Comparison of ENCODE assay signal across 11 cellular contexts in the genomic region with DNA sequence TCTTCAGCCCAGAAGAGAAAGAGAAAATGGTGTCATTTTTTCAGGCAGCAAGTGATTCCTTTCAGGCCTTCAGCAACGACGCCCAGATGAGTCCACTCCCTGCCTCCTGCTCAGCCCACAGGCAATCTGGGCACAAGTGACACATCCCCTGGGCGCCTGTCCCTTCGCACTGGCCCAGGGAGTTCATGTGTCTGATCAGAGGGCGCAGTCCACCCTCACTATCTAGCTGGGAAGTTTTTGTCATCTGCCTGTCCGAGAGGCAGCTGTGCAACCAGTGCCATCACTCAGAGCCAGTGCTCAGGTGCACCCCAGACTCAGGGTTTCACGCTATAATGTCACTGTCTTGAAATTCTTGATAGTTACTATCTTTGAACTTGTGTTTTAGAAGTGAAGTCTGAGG. TPM values are rescaled to one million over a fixed set of nuclear protein-coding genes. Genes with fewer than 3 reads are reported as not detected.
DNase-seq lines count a peak whose midpoint lies in the region; ATAC-seq and TF ChIP-seq lines count a peak whose summit lies in the region.
"Had no signal": no experiment of that assay in that cellular context is flagged by ENCODE, and none has a peak within 500 bp of the region (broad histone marks: within the 10 kb centered on the region; RNA-seq: fewer than 3 reads in every experiment).

No MANE protein-coding gene starts in this region.

- H3K36me3 ChIP-seq in cardiac muscle cell (no peaks in the 10 kb centered on the region), aorta (ENCODE audit: control insufficient read depth in 1 of 2, insufficient read depth in 2 of 2, low read length in 1 of 2) (no peaks in the 10 kb centered on the region)

- H3K9me3 Mint-ChIP-seq in brain, result peaks cover 0 to 21% (median 16%) of the 10 kb centered on the region in 5 experiments
- H3K9me3 Mint-ChIP-seq in naive thymus-derived CD8-positive, alpha-beta T cell, result peaks cover 0 to 9% (median 2%) of the 10 kb centered on the region in 9 donors
- H3K9me3 Mint-ChIP-seq: activated naive CD4-positive, alpha-beta T cell treated with anti-CD3 and anti-CD28 coated beads, Interleukin-2, amount 50 U/mL, for 72 hours had no signal

- H3K27me3 ChIP-seq in cardiac muscle cell, result no peaks in the 10 kb centered on the region
- H3K27me3 ChIP-seq in aorta (ENCODE audit: control insufficient read depth in 1 of 2, insufficient read depth in 2 of 2, low read length in 1 of 2), result no peaks in the 10 kb centered on the region

- intact Hi-C loops in Right ventricle myocardium inferior (cut with DNase I), result no loop called here
- intact Hi-C loops in aorta (cut with DNase I), result loop anchor here in 1 of 2 donors (5.0 kb wide), 1 partner anchor 186 kb away; the partner anchor contains the start of gene CDKN1C

- H3K4me1 ChIP-seq in cardiac muscle cell (ENCODE audit: low read depth), result peaks cover 26% of the 10 kb centered on the region
- H3K4me1 ChIP-seq in aorta (ENCODE audit: control insufficient read depth in 1 of 2, insufficient read depth in 2 of 2, low read length in 2 of 2), result no peaks in the 10 kb centered on the region

- H3K9me3 ChIP-seq in cardiac muscle cell (ENCODE audit: low read depth) (no peaks in the 10 kb centered on the region), aorta (ENCODE audit: control insufficient read depth, low read length) (no peaks in the 10 kb centered on the region)

- H3K36me3 Mint-ChIP-seq in brain, result peaks cover 22% of the 10 kb centered on the region
- H3K36me3 Mint-ChIP-seq in naive thymus-derived CD8-positive, alpha-beta T cell, result peaks cover 5 to 16% (median 10%) of the 10 kb centered on the region in 3 donors

- peaks cover 65% of the 10 kb centered on the region for H3K27me3 Mint-ChIP-seq in brain
- H3K27me3 Mint-ChIP-seq in naive thymus-derived CD8-positive, alpha-beta T cell, result no peaks in the 10 kb centered on the region

- TF ChIP-seq CTCF in cardiac muscle cell (IDR thresholded peaks at IDR 0.05; ENCODE audit: low read depth, low read length) (no peak), brain (conservative IDR thresholded peaks at IDR 0.05) (no peak)

- peak overlapping the region; percentile 59 to 76 (median 72) for H3K4me3 Mint-ChIP-seq in brain
- H3K4me3 Mint-ChIP-seq in naive thymus-derived CD8-positive, alpha-beta T cell, result peak overlapping the region in 9 of 10 donors; percentile 33 to 81 (median 70)

- DNase-seq in cardiac muscle cell (ENCODE audit: low read depth in 1 of 2, low spot score in 1 of 2) (no peak), Right ventricle myocardium inferior (ENCODE audit: missing footprints) (no peak), aorta (peak; percentile 41 to 55), ureter (ENCODE audit: low spot score) (no peak)
- DNase-seq in naive thymus-derived CD8-positive, alpha-beta T cell, result peak in 1 of 10 donors; percentile 10
- DNase-seq: NK-92 treated with Interleukin-12 subunit alpha and Interleukin-12 subunit beta, amount 100 ng/mL, for 24 hours had no signal

- H3K4me3 ChIP-seq in cardiac muscle cell (no peak overlapping the region), aorta (ENCODE audit: low read length in 2 of 2) (no peak overlapping the region)

- H3K27ac Mint-ChIP-seq in brain, result peak overlapping the region in 4 of 5 experiments; percentile 84 to 97 (median 90)
- H3K27ac Mint-ChIP-seq in naive thymus-derived CD8-positive, alpha-beta T cell, result peak overlapping the region in 2 of 10 donors; percentile 50 to 63

- peak overlapping the region; percentile 93 for H3K27ac ChIP-seq in cardiac muscle cell
- H3K27ac ChIP-seq in aorta (ENCODE audit: low read depth in 1 of 2, low read length in 2 of 2), result no peak overlapping the region
- H3K27ac ChIP-seq: HL-60 had no signal

- 84 to 92% methylated on average over 7 of the region's 7 CpGs for WGBS in aorta, 2 donors

- POLR2A ChIA-PET in naive thymus-derived CD8-positive, alpha-beta T cell (lab: Charles Lee), result no interaction called here

- ATAC-seq in Right ventricle myocardium inferior (no peak), aorta (ENCODE audit: low FRiP score) (no peak), SK-N-SH treated with all-trans-retinoic acid at 6 μM for 48 hours (no peak), GM18873 (IDR thresholded peaks at IDR 0.05; ENCODE audit: low FRiP score, unreplicated experiment) (no peak)
- ATAC-seq in naive thymus-derived CD8-positive, alpha-beta T cell, result no peak

- H3K4me1 Mint-ChIP-seq in brain, result peaks cover 73% of the 10 kb centered on the region
- peaks cover 1 to 18% (median 10%) of the 10 kb centered on the region in 4 donors for H3K4me1 Mint-ChIP-seq in naive thymus-derived CD8-positive, alpha-beta T cell

TF ChIP-seq in SK-N-SH treated with all-trans-retinoic acid at 6 μM for 48 hours, 23 proteins besides CTCF, POLR2A, EP300 and RAD21:
- no peak for TF ChIP-seq CSDC2 (CRISPR knock-in tag; IDR thresholded peaks at IDR 0.05)
- TF ChIP-seq, protein P1, sequence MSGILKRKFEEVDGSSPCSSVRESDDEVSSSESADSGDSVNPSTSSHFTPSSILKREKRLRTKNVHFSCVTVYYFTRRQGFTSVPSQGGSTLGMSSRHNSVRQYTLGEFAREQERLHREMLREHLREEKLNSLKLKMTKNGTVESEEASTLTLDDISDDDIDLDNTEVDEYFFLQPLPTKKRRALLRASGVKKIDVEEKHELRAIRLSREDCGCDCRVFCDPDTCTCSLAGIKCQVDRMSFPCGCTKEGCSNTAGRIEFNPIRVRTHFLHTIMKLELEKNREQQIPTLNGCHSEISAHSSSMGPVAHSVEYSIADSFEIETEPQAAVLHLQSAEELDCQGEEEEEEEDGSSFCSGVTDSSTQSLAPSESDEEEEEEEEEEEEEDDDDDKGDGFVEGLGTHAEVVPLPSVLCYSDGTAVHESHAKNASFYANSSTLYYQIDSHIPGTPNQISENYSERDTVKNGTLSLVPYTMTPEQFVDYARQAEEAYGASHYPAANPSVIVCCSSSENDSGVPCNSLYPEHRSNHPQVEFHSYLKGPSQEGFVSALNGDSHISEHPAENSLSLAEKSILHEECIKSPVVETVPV (CRISPR knock-in tag; IDR thresholded peaks at IDR 0.05), result no peak
- no peak for TF ChIP-seq ZFP3 (CRISPR knock-in tag; IDR thresholded peaks at IDR 0.05)
- no peak for TF ChIP-seq ZNF70 (CRISPR knock-in tag; IDR thresholded peaks at IDR 0.05)
- no peak for TF ChIP-seq RARB (CRISPR knock-in tag; IDR thresholded peaks at IDR 0.05)
- TF ChIP-seq ZFP30 (CRISPR knock-in tag; IDR thresholded peaks at IDR 0.05), result no peak
- no peak for TF ChIP-seq GLIS3 (CRISPR knock-in tag; IDR thresholded peaks at IDR 0.05)
- no peak for TF ChIP-seq ZC3H10 (CRISPR knock-in tag; IDR thresholded peaks at IDR 0.05)
- no peak for TF ChIP-seq SNAI2 (CRISPR knock-in tag; IDR thresholded peaks at IDR 0.05)
- no peak for TF ChIP-seq ISL1 (CRISPR knock-in tag; IDR thresholded peaks at IDR 0.05)
- no peak for TF ChIP-seq BACH2 (CRISPR knock-in tag; IDR thresholded peaks at IDR 0.05; ENCODE audit: borderline replicate concordance)
- no peak for TF ChIP-seq ESRRG (CRISPR knock-in tag; IDR thresholded peaks at IDR 0.05)
- TF ChIP-seq CREB5 (CRISPR knock-in tag; IDR thresholded peaks at IDR 0.05; ENCODE audit: low read depth), result no peak
- TF ChIP-seq, protein P2, sequence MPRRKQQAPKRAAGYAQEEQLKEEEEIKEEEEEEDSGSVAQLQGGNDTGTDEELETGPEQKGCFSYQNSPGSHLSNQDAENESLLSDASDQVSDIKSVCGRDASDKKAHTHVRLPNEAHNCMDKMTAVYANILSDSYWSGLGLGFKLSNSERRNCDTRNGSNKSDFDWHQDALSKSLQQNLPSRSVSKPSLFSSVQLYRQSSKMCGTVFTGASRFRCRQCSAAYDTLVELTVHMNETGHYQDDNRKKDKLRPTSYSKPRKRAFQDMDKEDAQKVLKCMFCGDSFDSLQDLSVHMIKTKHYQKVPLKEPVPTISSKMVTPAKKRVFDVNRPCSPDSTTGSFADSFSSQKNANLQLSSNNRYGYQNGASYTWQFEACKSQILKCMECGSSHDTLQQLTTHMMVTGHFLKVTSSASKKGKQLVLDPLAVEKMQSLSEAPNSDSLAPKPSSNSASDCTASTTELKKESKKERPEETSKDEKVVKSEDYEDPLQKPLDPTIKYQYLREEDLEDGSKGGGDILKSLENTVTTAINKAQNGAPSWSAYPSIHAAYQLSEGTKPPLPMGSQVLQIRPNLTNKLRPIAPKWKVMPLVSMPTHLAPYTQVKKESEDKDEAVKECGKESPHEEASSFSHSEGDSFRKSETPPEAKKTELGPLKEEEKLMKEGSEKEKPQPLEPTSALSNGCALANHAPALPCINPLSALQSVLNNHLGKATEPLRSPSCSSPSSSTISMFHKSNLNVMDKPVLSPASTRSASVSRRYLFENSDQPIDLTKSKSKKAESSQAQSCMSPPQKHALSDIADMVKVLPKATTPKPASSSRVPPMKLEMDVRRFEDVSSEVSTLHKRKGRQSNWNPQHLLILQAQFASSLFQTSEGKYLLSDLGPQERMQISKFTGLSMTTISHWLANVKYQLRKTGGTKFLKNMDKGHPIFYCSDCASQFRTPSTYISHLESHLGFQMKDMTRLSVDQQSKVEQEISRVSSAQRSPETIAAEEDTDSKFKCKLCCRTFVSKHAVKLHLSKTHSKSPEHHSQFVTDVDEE (CRISPR knock-in tag; IDR thresholded peaks at IDR 0.05), result no peak
- TF ChIP-seq TOX (CRISPR knock-in tag; IDR thresholded peaks at IDR 0.05; ENCODE audit: borderline replicate concordance), result no peak
- TF ChIP-seq ZNF565 (CRISPR knock-in tag; conservative IDR thresholded peaks at IDR 0.05; ENCODE audit: low read depth), result no peak
- TF ChIP-seq ARNTL (CRISPR knock-in tag; IDR thresholded peaks at IDR 0.05; ENCODE audit: borderline replicate concordance, low read depth), result no peak
- no peak for TF ChIP-seq TCF4 (CRISPR knock-in tag; IDR thresholded peaks at IDR 0.05; ENCODE audit: borderline replicate concordance)
TF ChIP-seq in SK-N-SH treated with all-trans-retinoic acid at 6 μM for 48 hours: peak in this region for 0.

RNA-seq across cellular contexts. Expression of gene KCNQ1OT1, which starts 1.4 kb away (rescaled TPM):
- total RNA-seq in cardiac muscle cell (3.1 and 8.8 TPM in 2 replicates), Right ventricle myocardium inferior (0.32 TPM), aorta (1 to 10 TPM; 2.3 to 5.4 TPM), ureter (5.0 TPM)
- polyA plus RNA-seq in cardiac muscle cell (2.3 and 3.1 TPM in 2 replicates), brain (ENCODE audit: insufficient read depth, low read depth, low replicate concordance) (0.02 TPM), aorta (under 1 TPM; 0.08 to 0.13 TPM)
- under 1 TPM; 0.21 to 0.22 TPM for total RNA-seq in naive thymus-derived CD8-positive, alpha-beta T cell
- under 1 TPM; 0.03 to 0.05 (median 0.05) TPM for polyA plus RNA-seq in naive thymus-derived CD8-positive, alpha-beta T cell

Comparison
In these comparisons a context has a peak if more than half of its experiments do, and no peak if none do; other contexts are left out.
1. DNase-seq: peak in aorta (2 of 2); none in cardiac muscle cell (0 of 2), Right ventricle myocardium inferior (single experiment) and ureter (single experiment).